ENCODE assay signal across 1 cellular context in the genomic region with DNA sequence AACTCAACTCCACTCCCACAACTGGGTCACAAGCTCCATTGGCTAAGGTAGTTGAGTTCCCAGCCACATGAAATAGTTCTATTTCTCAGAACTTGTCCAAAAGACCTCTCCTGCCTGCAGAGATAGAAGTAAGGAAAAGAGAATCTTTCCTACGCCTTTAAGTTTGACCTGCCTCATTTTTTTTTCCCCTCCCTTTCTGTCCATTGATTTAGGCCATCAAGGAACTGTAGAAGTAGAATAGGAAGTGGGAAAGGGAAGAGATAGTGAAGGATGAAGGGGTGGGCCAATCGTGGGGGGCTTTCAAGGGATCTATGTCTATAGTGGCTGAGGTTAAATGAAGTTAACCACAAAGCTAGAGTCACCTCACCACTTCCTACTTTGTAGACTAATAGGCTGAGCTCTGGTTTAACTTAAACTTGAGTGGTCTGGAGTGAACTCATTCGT.
TF ChIP-seq lines count a peak whose summit lies in the region.

No MANE protein-coding gene starts in this region.

TF ChIP-seq in WTC11, 78 proteins besides CTCF, POLR2A, EP300 and RAD21 (continued from another document):
- TF ChIP-seq, protein P1, sequence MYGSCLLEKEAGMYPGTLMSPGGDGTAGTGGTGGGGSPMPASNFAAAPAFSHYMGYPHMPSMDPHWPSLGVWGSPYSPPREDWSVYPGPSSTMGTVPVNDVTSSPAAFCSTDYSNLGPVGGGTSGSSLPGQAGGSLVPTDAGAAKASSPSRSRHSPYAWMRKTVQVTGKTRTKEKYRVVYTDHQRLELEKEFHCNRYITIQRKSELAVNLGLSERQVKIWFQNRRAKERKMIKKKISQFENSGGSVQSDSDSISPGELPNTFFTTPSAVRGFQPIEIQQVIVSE (CRISPR knock-in tag; IDR thresholded peaks at IDR 0.05; ENCODE audit: borderline replicate concordance), result no peak
- no peak for TF ChIP-seq ATF1 (CRISPR knock-in tag; IDR thresholded peaks at IDR 0.05)
- TF ChIP-seq FOXK1 (CRISPR knock-in tag; IDR thresholded peaks at IDR 0.05), result no peak
- TF ChIP-seq, protein P2, sequence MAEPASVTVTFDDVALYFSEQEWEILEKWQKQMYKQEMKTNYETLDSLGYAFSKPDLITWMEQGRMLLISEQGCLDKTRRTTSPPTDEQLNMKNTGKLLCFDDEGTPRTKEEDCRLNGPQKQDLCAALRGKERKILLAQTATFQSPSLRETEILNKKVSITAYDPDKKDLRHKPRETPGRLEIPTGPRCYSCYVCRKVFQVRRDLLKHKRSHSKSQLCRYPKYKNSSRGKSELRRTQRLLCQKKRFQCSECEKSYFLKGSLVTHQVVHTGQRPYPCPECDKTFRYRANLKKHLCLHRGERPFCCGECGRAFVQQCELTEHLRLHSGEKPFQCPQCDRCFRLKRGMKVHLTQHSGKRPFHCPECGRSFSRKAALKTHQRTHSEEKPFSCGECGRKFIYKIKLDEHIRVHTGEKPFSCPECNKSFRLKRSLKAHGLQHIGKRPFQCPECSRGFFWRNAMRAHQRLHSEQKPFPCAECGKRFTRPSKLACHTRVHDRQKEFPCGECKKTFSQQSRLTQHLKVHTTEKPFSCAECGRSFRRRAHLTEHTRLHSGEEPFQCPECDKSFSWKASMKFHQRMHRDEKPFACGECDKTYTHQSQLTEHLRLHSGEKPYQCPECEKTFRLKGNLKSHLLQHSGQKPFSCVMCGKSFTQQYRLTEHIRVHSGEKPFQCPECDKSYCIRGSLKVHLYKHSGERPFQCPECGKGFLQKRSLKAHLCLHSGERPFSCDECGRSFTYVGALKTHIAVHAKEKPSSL (CRISPR knock-in tag; conservative IDR thresholded peaks at IDR 0.05), result no peak
TF ChIP-seq in WTC11: peak in this region for 0.
